In genomic region chr6:32970413-32971244, GRCh38 we compare ENCODE assay signal across 8 cellular contexts. TPM values are rescaled to one million over a fixed set of nuclear protein-coding genes. Genes with fewer than 3 reads are reported as not detected.
A peak's percentile ranks its signal among the peaks of the same experiment; 100 is the strongest.
DNase-seq lines count a peak whose midpoint lies in the region; ATAC-seq and TF ChIP-seq lines count a peak whose summit lies in the region.

No MANE protein-coding gene starts in this region.

- H3K27ac Mint-ChIP-seq in natural killer cell treated with Interleukin-12 subunit alpha and Interleukin-12 subunit beta and Interleukin-15 and Interleukin-18, amount 100 ng/mL, for 72 hours, result peak overlapping the region; percentile 83 to 87

- no peaks in the 10 kb centered on the region for H3K27me3 Mint-ChIP-seq in natural killer cell treated with Interleukin-12 subunit alpha and Interleukin-12 subunit beta and Interleukin-15 and Interleukin-18, amount 100 ng/mL, for 72 hours

- no peaks in the 10 kb centered on the region for H3K9me3 Mint-ChIP-seq in natural killer cell treated with Interleukin-12 subunit alpha and Interleukin-12 subunit beta and Interleukin-15 and Interleukin-18, amount 100 ng/mL, for 72 hours

- peak overlapping the region; percentile 100 for H3K9ac ChIP-seq in HUES6 (ENCODE audit: low read length)

- H3K27me3 ChIP-seq in HUES6 (ENCODE audit: control insufficient read depth, insufficient read depth, low read length) (no peaks in the 10 kb centered on the region), Peyer's patch (no peaks in the 10 kb centered on the region)

- peaks cover 40% of the 10 kb centered on the region for H3K36me3 ChIP-seq in HUES6 (ENCODE audit: control insufficient read depth, insufficient read depth, low read length)
- peaks cover 0 to 23% (median 0%) of the 10 kb centered on the region in 3 donors for H3K36me3 ChIP-seq in Peyer's patch

- H3K4me1 ChIP-seq in HUES6 (ENCODE audit: control insufficient read depth, insufficient read depth, low read length) (peaks cover 12% of the 10 kb centered on the region), Peyer's patch (peaks cover 0 to 32% (median 7%) of the 10 kb centered on the region in 4 donors)

- peaks cover 42% of the 10 kb centered on the region for H3K36me3 Mint-ChIP-seq in natural killer cell treated with Interleukin-12 subunit alpha and Interleukin-12 subunit beta and Interleukin-15 and Interleukin-18, amount 100 ng/mL, for 72 hours

- H3K4me3 ChIP-seq in HUES6 (ENCODE audit: low read depth, low read length) (peak overlapping the region; percentile 98), Peyer's patch (peak overlapping the region; percentile 74 to 95 (median 79)), fibroblast of pulmonary artery (replicated peaks; ENCODE audit: low read depth, low read length) (peak overlapping the region; percentile 84)

- no peaks in the 10 kb centered on the region for H3K9me3 ChIP-seq in HUES6 (ENCODE audit: control insufficient read depth, insufficient read depth, low read depth, low read length)
- no peaks in the 10 kb centered on the region for H3K9me3 ChIP-seq in Peyer's patch

- peak in 1 of 2 donors; percentile 25 for TF ChIP-seq POLR2A in Peyer's patch (IDR thresholded peaks at IDR 0.05)

- H3K4me1 Mint-ChIP-seq in natural killer cell treated with Interleukin-12 subunit alpha and Interleukin-12 subunit beta and Interleukin-15 and Interleukin-18, amount 100 ng/mL, for 72 hours (ENCODE audit: low read depth in 2 of 2), result peaks cover 52% of the 10 kb centered on the region in 2 donors

- H3K27ac ChIP-seq in HUES6 (ENCODE audit: low read depth, low read length) (peak overlapping the region; percentile 99), Peyer's patch (peak overlapping the region; percentile 96 to 100 (median 100))

- no peak for TF ChIP-seq CTCF in Peyer's patch (IDR thresholded peaks at IDR 0.05)
- TF ChIP-seq CTCF in fibroblast of pulmonary artery (IDR thresholded peaks at IDR 0.05; ENCODE audit: low read length, missing control alignments), result no peak

- peak overlapping the region; percentile 93 for H3K4me3 Mint-ChIP-seq in natural killer cell treated with Interleukin-12 subunit alpha and Interleukin-12 subunit beta and Interleukin-15 and Interleukin-18, amount 100 ng/mL, for 72 hours

- peak in 1 of 2 donors; percentile 3 for ATAC-seq in natural killer cell treated with Interleukin-12 subunit alpha and Interleukin-12 subunit beta and Interleukin-15 and Interleukin-18, amount 100 ng/mL, for 72 hours
- peak; percentile 24 for ATAC-seq in stimulated activated naive CD8-positive, alpha-beta T cell treated with anti-CD3 and anti-CD28 coated beads, Interleukin-15, Interleukin-2, amounts not matched to agents 100 U/mL and 50 U/mL, for 24 hours
- ATAC-seq in GM18502 (IDR thresholded peaks at IDR 0.05; ENCODE audit: poor library complexity, unreplicated experiment), result no peak

- DNase-seq in CMK (ENCODE audit: low read depth), result peak; percentile 76
- peak; percentile 81 to 92 (median 92) for DNase-seq in Peyer's patch
- DNase-seq in activated T-helper 9 cell treated with anti-CD3 and anti-CD28 coated beads, Interleukin-2, amount 50 U/mL, for 16 hours (ENCODE audit: low read depth), result peak; percentile 67
- DNase-seq in fibroblast of pulmonary artery (ENCODE audit: low read depth), result peak; percentile 93
- peak; percentile 86 for DNase-seq in natural killer cell treated with Interleukin-12 subunit alpha and Interleukin-12 subunit beta and Interleukin-15 and Interleukin-18, amount 100 ng/mL, for 72 hours (ENCODE audit: low spot score)
- DNase-seq in stimulated activated naive CD8-positive, alpha-beta T cell treated with anti-CD3 and anti-CD28 coated beads, Interleukin-15, Interleukin-2, amounts not matched to agents 100 U/mL and 50 U/mL, for 24 hours, result peak; percentile 89

RNA-seq across cellular contexts. Expression of gene BRD2, which starts 2.2 kb away (rescaled TPM):
- total RNA-seq in Peyer's patch, result 100 to 1,000 TPM; 146 to 525 (median 205) TPM
- 100 to 1,000 TPM; 347 to 352 TPM for total RNA-seq in natural killer cell treated with Interleukin-12 subunit alpha and Interleukin-12 subunit beta and Interleukin-15 and Interleukin-18, amount 100 ng/mL, for 72 hours

RNA-seq across cellular contexts. Expression of gene HLA-DMA, which starts 17.7 kb away (rescaled TPM):
- 10 to 100 TPM; 47.0 to 79.9 (median 62.1) TPM for total RNA-seq in Peyer's patch
- total RNA-seq in natural killer cell treated with Interleukin-12 subunit alpha and Interleukin-12 subunit beta and Interleukin-15 and Interleukin-18, amount 100 ng/mL, for 72 hours, result 10 to 100 TPM; 16.9 to 73.0 TPM

RNA-seq across cellular contexts. Expression of gene HLA-DMB, which starts 29.8 kb away (rescaled TPM):
- total RNA-seq in Peyer's patch, result 100 to 1,000 TPM in 1 of 4 donors, 10 to 100 TPM in 3; 59.4 to 199 (median 91.6) TPM
- total RNA-seq in natural killer cell treated with Interleukin-12 subunit alpha and Interleukin-12 subunit beta and Interleukin-15 and Interleukin-18, amount 100 ng/mL, for 72 hours, result 10 to 100 TPM in 1 of 2 donors, 1 to 10 TPM in 1; 2.7 to 17.8 TPM

RNA-seq across cellular contexts. Expression of gene HLA-DOA, which starts 38.8 kb away (rescaled TPM):
- total RNA-seq in Peyer's patch, result 10 to 100 TPM in 1 of 4 donors, 1 to 10 TPM in 1, under 1 TPM in 1, not detected in 1; 0.95 to 26.4 (median 1.5) TPM
- 10 to 100 TPM in 1 of 2 donors, under 1 TPM in 1; 0.86 to 22.1 TPM for total RNA-seq in natural killer cell treated with Interleukin-12 subunit alpha and Interleukin-12 subunit beta and Interleukin-15 and Interleukin-18, amount 100 ng/mL, for 72 hours
